ENCODE assay signal across 8 cellular contexts in genomic region chr12:109998904-109999648, GRCh38. TPM values are rescaled to one million over a fixed set of nuclear protein-coding genes. Genes with fewer than 3 reads are reported as not detected.
DNase-seq lines count a peak whose midpoint lies in the region; ATAC-seq, FAIRE-seq and TF ChIP-seq lines count a peak whose summit lies in the region.

TSS of gene ANKRD13A (plus strand) at chr12:109999430. CDS start at chr12:109999689, 259 bp downstream.

- peak; percentile 87 for FAIRE-seq in GM12892 (lab: Jason Lieb, UNC)

- H3K9me2 ChIP-seq in hepatocyte (replicated peaks; ENCODE audit: insufficient read depth), result no peaks in the 10 kb centered on the region

- H3K4me2 ChIP-seq in hepatocyte, result peak within 1 kb of the TSS; percentile 85

- H3K9me3 ChIP-seq in hepatocyte (ENCODE audit: low read depth) (no peaks in the 10 kb centered on the region), aorta (ENCODE audit: control insufficient read depth, low read length) (no peaks in the 10 kb centered on the region)

- no peak for TF ChIP-seq CTCF in hepatocyte (IDR thresholded peaks at IDR 0.05; ENCODE audit: poor library complexity)

- peak within 1 kb of the TSS; percentile 91 for H3K4me3 ChIP-seq in hepatocyte
- peak within 1 kb of the TSS; percentile 82 to 93 for H3K4me3 ChIP-seq in aorta (ENCODE audit: low read length in 2 of 2)

- no peaks in the 10 kb centered on the region for H3K27me3 ChIP-seq in hepatocyte
- H3K27me3 ChIP-seq in aorta (ENCODE audit: control insufficient read depth in 1 of 2, insufficient read depth in 2 of 2, low read length in 1 of 2), result no peaks in the 10 kb centered on the region

- peak within 1 kb of the TSS; percentile 88 for H2AFZ ChIP-seq in hepatocyte

- DNase-seq in GM12892 (ENCODE audit: insufficient read length) (peak; percentile 66), NCI-H2081 treated with DMSO at 0.1 percent for 48 hours (lab: John Stamatoyannopoulos, UW) (peak; percentile 58), T1000 (lab: John Stamatoyannopoulos, UW) (peak; percentile 90), astrocyte of the hippocampus (ENCODE audit: low read depth, low spot score) (peak; percentile 96), hepatocyte (ENCODE audit: low spot score) (peak; percentile 88), renal cortical epithelial cell (ENCODE audit: low read depth) (peak; percentile 79), aorta (peak; percentile 93 to 95)

- peaks cover 47% of the 10 kb centered on the region for H3K79me2 ChIP-seq in hepatocyte

- H3K27ac ChIP-seq in hepatocyte (peak within 1 kb of the TSS; percentile 91), aorta (ENCODE audit: low read depth in 1 of 2, low read length in 2 of 2) (peak within 1 kb of the TSS in 1 of 2 donors; percentile 48)

- TF ChIP-seq POLR2A in GM12892 (IDR thresholded peaks at IDR 0.05; ENCODE audit: low read depth, low read length), result peak; percentile 98

- H3K36me3 ChIP-seq in hepatocyte (replicated peaks; ENCODE audit: insufficient read depth, low read depth) (no peaks in the 10 kb centered on the region), aorta (ENCODE audit: control insufficient read depth in 1 of 2, insufficient read depth in 2 of 2, low read length in 1 of 2) (no peaks in the 10 kb centered on the region)

- H4K20me1 ChIP-seq in hepatocyte (ENCODE audit: insufficient read depth, poor library complexity, severe bottlenecking), result peaks cover 7% of the 10 kb centered on the region

- ATAC-seq in HG02981 (IDR thresholded peaks at IDR 0.05; ENCODE audit: unreplicated experiment), result peak; percentile 38
- peak; percentile 95 for ATAC-seq in aorta (ENCODE audit: low FRiP score)

- peaks cover 20% of the 10 kb centered on the region for H3K4me1 ChIP-seq in hepatocyte (ENCODE audit: insufficient read depth)
- peaks cover 2 to 3% of the 10 kb centered on the region in 2 donors for H3K4me1 ChIP-seq in aorta (ENCODE audit: control insufficient read depth in 1 of 2, insufficient read depth in 2 of 2, low read length in 2 of 2)

- 2% methylated on average over 34 of the region's 62 CpGs for WGBS in hepatocyte (ENCODE audit: low lambda C conversion rate, missing lambda C conversion rate)
- 1% methylated on average over 54 to 62 of the region's 62 CpGs for WGBS in aorta, 2 donors

- intact Hi-C loops in aorta (cut with DNase I), result loop anchor here in 1 of 2 donors (5.0 kb wide), 1 partner anchor 47 kb away; no protein-coding TSS in a partner anchor

RNA-seq across cellular contexts. Expression of gene ANKRD13A, which starts in this region (rescaled TPM):
- polyA plus RNA-seq in GM12892 (2012; ENCODE audit: missing spikeins), result 57.1 TPM
- 49.7 and 55.3 TPM in 2 replicates for total RNA-seq in hepatocyte
- 13.2 and 14.3 TPM in 2 replicates for polyA plus RNA-seq in hepatocyte
- total RNA-seq in renal cortical epithelial cell, result 79.6 and 185 TPM in 2 replicates
- total RNA-seq in aorta, result 10 to 100 TPM; 50.0 to 61.9 TPM
- polyA plus RNA-seq in aorta, result 10 to 100 TPM; 16.5 to 24.7 TPM
